In genomic region chr22:38395944-38396343, GRCh38 we compare ENCODE assay signal across 9 cellular contexts. TPM values are rescaled to one million over a fixed set of nuclear protein-coding genes. Genes with fewer than 3 reads are reported as not detected.
DNase-seq lines count a peak whose midpoint lies in the region; ATAC-seq and TF ChIP-seq lines count a peak whose summit lies in the region.
"Not testable (repeated sequence)": the region's sequence is repeated elsewhere in the genome, so short reads cannot be mapped to it uniquely, and the experiment has no call there.
"Had no signal": no experiment of that assay in that cellular context is flagged by ENCODE, and none has a peak within 500 bp of the region (broad histone marks: within the 10 kb centered on the region; RNA-seq: fewer than 3 reads in every experiment).

No MANE protein-coding gene starts in this region.

- H3K36me3 ChIP-seq in CD4-positive, alpha-beta memory T cell (ENCODE audit: insufficient read depth, low read length); HEK293 (ENCODE audit: control insufficient read depth in 2 of 2, insufficient read depth in 1 of 2, low read length in 2 of 2); OCI-LY1 (ENCODE audit: insufficient read depth, low read length); heart left ventricle; stomach: not testable (repeated sequence)

- POLR2A ChIA-PET in CD4-positive, alpha-beta memory T cell (lab: Charles Lee; ENCODE audit: partially characterized antibody): not testable (repeated sequence)
- POLR2A ChIA-PET in HEK293 (lab: Yijun Ruan, JAX): interaction anchor here (1.2 kb wide), 1 partner anchor 78 kb away, joined by 3 read pairs; no protein-coding TSS in a partner anchor

- not testable (repeated sequence) for H3K79me2 ChIP-seq in OCI-LY1 (ENCODE audit: insufficient read depth, low read length)

- not testable (repeated sequence) for H3K9me2 ChIP-seq in OCI-LY1 (ENCODE audit: low read depth, low read length)

- not testable (repeated sequence) for H3K36me3 Mint-ChIP-seq in CD4-positive, alpha-beta memory T cell; activated CD4-positive, alpha-beta T cell treated with anti-CD3 and anti-CD28 coated beads, Interleukin-2, amount 10 ng/mL, durations not matched to agents 24 days and 14 days (ENCODE audit: low read depth); brain; natural killer cell

- H3K9ac ChIP-seq in OCI-LY1 (ENCODE audit: low read length): peak overlapping the region; percentile 51; the same call in 1 of the 2 replicates

- not testable (repeated sequence) for H3F3A ChIP-seq in OCI-LY1 (ENCODE audit: insufficient read depth, low read length)

- not testable (repeated sequence) for TF ChIP-seq EP300 in stomach (IDR thresholded peaks at IDR 0.05)

- CTCF ChIA-PET in CD4-positive, alpha-beta memory T cell (lab: Charles Lee; ENCODE audit: partially characterized antibody); HEK293 (lab: Yijun Ruan, JAX): not testable (repeated sequence)

- not testable (repeated sequence) for DNase-seq in CD4-positive, alpha-beta memory T cell; activated CD4-positive, alpha-beta T cell treated with anti-CD3 and anti-CD28 coated beads, Interleukin-2, amount 10 ng/mL, durations not matched to agents 24 days and 14 days; heart left ventricle; natural killer cell; stomach

- H3K4me2 ChIP-seq in OCI-LY1 (ENCODE audit: low read length): peak overlapping the region; percentile 65

- H3K27ac Mint-ChIP-seq in CD4-positive, alpha-beta memory T cell: peak overlapping the region; percentile 67 to 95 (median 86)
- H3K27ac Mint-ChIP-seq in activated CD4-positive, alpha-beta T cell treated with anti-CD3 and anti-CD28 coated beads, Interleukin-2, amount 10 ng/mL, durations not matched to agents 24 days and 14 days: peak overlapping the region; percentile 81
- peak overlapping the region in 3 of 5 experiments; percentile 82 to 86 (median 83) for H3K27ac Mint-ChIP-seq in brain
- peak overlapping the region; percentile 66 to 82 for H3K27ac Mint-ChIP-seq in natural killer cell

- peak overlapping the region; percentile 81 to 90 (median 84) for H3K4me3 Mint-ChIP-seq in CD4-positive, alpha-beta memory T cell
- peak overlapping the region; percentile 85 for H3K4me3 Mint-ChIP-seq in activated CD4-positive, alpha-beta T cell treated with anti-CD3 and anti-CD28 coated beads, Interleukin-2, amount 10 ng/mL, durations not matched to agents 24 days and 14 days
- H3K4me3 Mint-ChIP-seq in brain: peak overlapping the region; percentile 84 to 92 (median 86)
- H3K4me3 Mint-ChIP-seq in natural killer cell: peak overlapping the region; percentile 74

- not testable (repeated sequence) for ATAC-seq in heart left ventricle, natural killer cell

- H2AFZ ChIP-seq in OCI-LY1 (ENCODE audit: low read length): not testable (repeated sequence)

- not testable (repeated sequence) for H3K9me3 Mint-ChIP-seq in CD4-positive, alpha-beta memory T cell; activated CD4-positive, alpha-beta T cell treated with anti-CD3 and anti-CD28 coated beads, Interleukin-2, amount 10 ng/mL, durations not matched to agents 24 days and 14 days; brain; natural killer cell

- not testable (repeated sequence) for H3K4me3 ChIP-seq in CD4-positive, alpha-beta memory T cell (ENCODE audit: low read length in 2 of 2); HEK293 (ENCODE audit: low read depth, low read length); stomach
- H3K4me3 ChIP-seq in OCI-LY1 (ENCODE audit: low read depth, low read length, poor library complexity, severe bottlenecking) (peak overlapping the region; percentile 51), heart left ventricle (peak overlapping the region in 9 of 12 donors; percentile 0 to 100 (median 76))

- H3K27me3 Mint-ChIP-seq in CD4-positive, alpha-beta memory T cell; brain; natural killer cell (ENCODE audit: low read depth in 2 of 2): not testable (repeated sequence)
- peaks cover 10% of the 10 kb centered on the region for H3K27me3 Mint-ChIP-seq in activated CD4-positive, alpha-beta T cell treated with anti-CD3 and anti-CD28 coated beads, Interleukin-2, amount 10 ng/mL, durations not matched to agents 24 days and 14 days

- intact Hi-C loops in CD4-positive, alpha-beta memory T cell (cut with micrococcal nuclease); activated CD4-positive, alpha-beta T cell treated with anti-CD3 and anti-CD28 coated beads, Interleukin-2, amount 10 ng/mL, durations not matched to agents 24 days and 14 days (cut with micrococcal nuclease); natural killer cell (cut with micrococcal nuclease); stomach (cut with DNase I; ENCODE audit: low total_unique reads): not testable (repeated sequence)
- intact Hi-C loops in heart left ventricle (cut with DNase I): loop anchor here in 4 of 10 donors (5.0 kb wide), 3 partner anchors 79 to 111 kb away; partner anchors contain the start of genes CSNK1E (in 2 of the 4) and DDX17 (in 2 of the 4)

- not testable (repeated sequence) for TF ChIP-seq POLR2A in heart left ventricle (IDR thresholded peaks at IDR 0.05); stomach (IDR thresholded peaks at IDR 0.05)

- H3K9me3 ChIP-seq in CD4-positive, alpha-beta memory T cell (ENCODE audit: control insufficient read depth in 1 of 2, low read length in 2 of 2); HEK293 (ENCODE audit: control insufficient read depth, insufficient read depth, low read depth, low read length); OCI-LY1 (ENCODE audit: low read length); heart left ventricle; stomach: not testable (repeated sequence)

- H4K20me1 ChIP-seq in OCI-LY1 (ENCODE audit: insufficient read depth, low read length): not testable (repeated sequence)

- not testable (repeated sequence) for TF ChIP-seq CTCF in HEK293 (tag by site-specific recombination; IDR thresholded peaks at IDR 0.05); OCI-LY1 (IDR thresholded peaks at IDR 0.05; ENCODE audit: low read length); brain (conservative IDR thresholded peaks at IDR 0.05); heart left ventricle (IDR thresholded peaks at IDR 0.05); natural killer cell (IDR thresholded peaks at IDR 0.05); stomach (IDR thresholded peaks at IDR 0.05)

- H3K4me1 ChIP-seq in CD4-positive, alpha-beta memory T cell (ENCODE audit: insufficient read depth, low read length): peaks cover 46% of the 10 kb centered on the region
- H3K4me1 ChIP-seq in HEK293 (ENCODE audit: control insufficient read depth, insufficient read depth, low read length): peaks cover 15% of the 10 kb centered on the region
- H3K4me1 ChIP-seq in OCI-LY1 (ENCODE audit: insufficient read depth, low read length, severe bottlenecking): peaks cover 41% of the 10 kb centered on the region
- peaks cover 0 to 61% (median 29%) of the 10 kb centered on the region in 12 donors for H3K4me1 ChIP-seq in heart left ventricle
- peaks cover 7 to 56% (median 35%) of the 10 kb centered on the region in 4 donors for H3K4me1 ChIP-seq in stomach

- not testable (repeated sequence) for H3K27ac ChIP-seq in CD4-positive, alpha-beta memory T cell (ENCODE audit: low read depth, low read length)
- H3K27ac ChIP-seq in HEK293 (ENCODE audit: extremely low read depth, low read depth, low read length) (peak overlapping the region; percentile 80; the same call in 1 of the 2 replicates), OCI-LY1 (ENCODE audit: low read depth, low read length, poor library complexity, severe bottlenecking) (peak overlapping the region; percentile 88), heart left ventricle (peak overlapping the region in 11 of 12 donors; percentile 46 to 100 (median 98)), stomach (peak overlapping the region in 4 of 5 donors; percentile 52 to 97 (median 76))

- peaks cover 25 to 51% (median 35%) of the 10 kb centered on the region in 4 donors for H3K4me1 Mint-ChIP-seq in CD4-positive, alpha-beta memory T cell
- H3K4me1 Mint-ChIP-seq in activated CD4-positive, alpha-beta T cell treated with anti-CD3 and anti-CD28 coated beads, Interleukin-2, amount 10 ng/mL, durations not matched to agents 24 days and 14 days: peaks cover 41% of the 10 kb centered on the region
- H3K4me1 Mint-ChIP-seq in brain (peaks cover 67% of the 10 kb centered on the region), natural killer cell (peaks cover 20 to 45% of the 10 kb centered on the region in 2 donors)

- H3K27me3 ChIP-seq in CD4-positive, alpha-beta memory T cell (ENCODE audit: insufficient read depth, low read length); OCI-LY1 (ENCODE audit: insufficient read depth, low read length); heart left ventricle; stomach: not testable (repeated sequence)

RNA-seq across cellular contexts. Expression of gene KCNJ4, which starts 59.1 kb away (rescaled TPM):
- total RNA-seq in CD4-positive, alpha-beta memory T cell: not detected
- not detected for polyA plus RNA-seq in CD4-positive, alpha-beta memory T cell
- not detected in 2 replicates for total RNA-seq in activated CD4-positive, alpha-beta T cell treated with anti-CD3 and anti-CD28 coated beads, Interleukin-2, amount 10 ng/mL, durations not matched to agents 24 days and 14 days
- 18.1 TPM for polyA plus RNA-seq in brain (ENCODE audit: insufficient read depth, low read depth, low replicate concordance)
- 10 to 100 TPM; 14.5 to 85.5 (median 39.7) TPM for total RNA-seq in heart left ventricle
- polyA plus RNA-seq in heart left ventricle: 10 to 100 TPM; 20.3 to 57.9 TPM
- not detected for total RNA-seq in natural killer cell
- total RNA-seq in stomach: not detected
- not detected for polyA plus RNA-seq in stomach
- total RNA-seq: upper lobe of left lung had no signal

Comparison
In these comparisons a context has a peak if more than half of its experiments do, and no peak if none do; other contexts are left out.
1. RNA of gene KCNJ4, which starts 59.1 kb away (total RNA-seq): 14.5 to 85.5 TPM in heart left ventricle; not detected in CD4-positive, alpha-beta memory T cell, not detected in activated CD4-positive, alpha-beta T cell treated with anti-CD3 and anti-CD28 coated beads, Interleukin-2, amount 10 ng/mL, durations not matched to agents 24 days and 14 days, not detected in natural killer cell and not detected in stomach; every median in the first group is over 10 times any median in the second.
2. Peak in every context shown above with its lines, with median percentiles within 50 percentile points of each other: H3K27ac Mint-ChIP-seq and H3K4me3 Mint-ChIP-seq.